8 cellular contexts compared by ENCODE assay signal in genomic region chr1:161177112-161177935, GRCh38. TPM values are rescaled to one million over a fixed set of nuclear protein-coding genes. Genes with fewer than 3 reads are reported as not detected.
DNase-seq lines count a peak whose midpoint lies in the region; ATAC-seq and TF ChIP-seq lines count a peak whose summit lies in the region.

B4GALT3 (minus strand) TSS chr1:161177507; CDS start chr1:161176060, 1,447 bp downstream.

- peak; percentile 76 for ATAC-seq in GM21529 (IDR thresholded peaks at IDR 0.05; ENCODE audit: unreplicated experiment)
- ATAC-seq in mucosa of descending colon = peak; percentile 97

- TF ChIP-seq EP300 in Ishikawa (IDR thresholded peaks at IDR 0.05; ENCODE audit: borderline replicate concordance) = no peak

- DNase-seq in DMS 273 treated with DMSO at 0.1 percent for 48 hours (lab: John Stamatoyannopoulos, UW) = peak; percentile 56
- peak; percentile 78 for DNase-seq in OCI-M2 (lab: John Stamatoyannopoulos, UW; ENCODE audit: unreplicated experiment)
- DNase-seq in activated T-cell treated with anti-CD3 and anti-CD28 coated beads for 48 hours (ENCODE audit: low read depth) = peak; percentile 98
- peak; percentile 83 for DNase-seq in epithelial cell of esophagus (ENCODE audit: low read depth)
- DNase-seq in mucosa of descending colon = peak; percentile 93 to 97 (median 97)
- peak; percentile 88 to 94 for DNase-seq in stimulated activated CD8-positive, alpha-beta memory T cell treated with anti-CD3 and anti-CD28 coated beads, Interleukin-4, amount 100 ng/mL, for 1 hour (ENCODE audit: low read depth in 2 of 2, low spot score in 1 of 2)

- TF ChIP-seq CTCF in epithelial cell of esophagus (IDR thresholded peaks at IDR 0.05; ENCODE audit: insufficient read depth, low read depth, low read length, missing control alignments) (no peak), mucosa of descending colon (IDR thresholded peaks at IDR 0.05) (no peak)

- no peaks in the 10 kb centered on the region for H3K36me3 ChIP-seq in mucosa of descending colon (ENCODE audit: low read depth)

- intact Hi-C loops in mucosa of descending colon (cut with DNase I, micrococcal nuclease) = no loop called here

- H3K4me1 ChIP-seq in mucosa of descending colon (ENCODE audit: low read depth) = peaks cover 8% of the 10 kb centered on the region

- peak within 1 kb of the TSS; percentile 95 for H3K4me3 ChIP-seq in epithelial cell of esophagus (ENCODE audit: low read length)
- peak within 1 kb of the TSS; percentile 67 for H3K4me3 ChIP-seq in mucosa of descending colon

- TF ChIP-seq RAD21 in Ishikawa (IDR thresholded peaks at IDR 0.05; ENCODE audit: low read depth) = no peak

- H3K9me3 ChIP-seq in mucosa of descending colon = no peaks in the 10 kb centered on the region

TF ChIP-seq in Ishikawa, 13 proteins besides CTCF, POLR2A, EP300 and RAD21:
- TF ChIP-seq CREB1 (IDR thresholded peaks at IDR 0.05; ENCODE audit: low read depth) = peak; percentile 64
- TF ChIP-seq TCF12 (IDR thresholded peaks at IDR 0.05; ENCODE audit: low read depth) = no peak
- no peak for TF ChIP-seq CEBPB (IDR thresholded peaks at IDR 0.05)
- TF ChIP-seq EGR1 (IDR thresholded peaks at IDR 0.05) = peak; percentile 78
- TF ChIP-seq YY1 (IDR thresholded peaks at IDR 0.05; ENCODE audit: low read depth) = peak; percentile 99
- peak; percentile 36; the same call in 1 of the 2 replicates for TF ChIP-seq TEAD4 (IDR thresholded peaks at IDR 0.05)
- no peak for TF ChIP-seq FOXM1 (IDR thresholded peaks at IDR 0.05; ENCODE audit: borderline replicate concordance, low read depth)
- TF ChIP-seq NFIC (IDR thresholded peaks at IDR 0.05) = no peak
- TF ChIP-seq USF1 (IDR thresholded peaks at IDR 0.05) = no peak
- peak; percentile 97 for TF ChIP-seq TAF1 (IDR thresholded peaks at IDR 0.05; ENCODE audit: low read depth)
- peak; percentile 94 for TF ChIP-seq MAX (IDR thresholded peaks at IDR 0.05)
- TF ChIP-seq ZBTB7A (IDR thresholded peaks at IDR 0.05; ENCODE audit: low read depth) = peak; percentile 47; the same call in 1 of the 2 replicates
- no peak for TF ChIP-seq REST (IDR thresholded peaks at IDR 0.05; ENCODE audit: low read depth)

RNA-seq across cellular contexts. Expression of gene B4GALT3, which starts in this region (rescaled TPM):
- 10 to 100 TPM; 25.1 to 35.9 (median 33.3) TPM for total RNA-seq in mucosa of descending colon

Comparison
In these comparisons a context has a peak if more than half of its experiments do, and no peak if none do; other contexts are left out.
1. Peak in every context shown above with its lines: DNase-seq, ATAC-seq and H3K4me3 ChIP-seq.